ENCODE assay signal across 23 cellular contexts in the genomic region with DNA sequence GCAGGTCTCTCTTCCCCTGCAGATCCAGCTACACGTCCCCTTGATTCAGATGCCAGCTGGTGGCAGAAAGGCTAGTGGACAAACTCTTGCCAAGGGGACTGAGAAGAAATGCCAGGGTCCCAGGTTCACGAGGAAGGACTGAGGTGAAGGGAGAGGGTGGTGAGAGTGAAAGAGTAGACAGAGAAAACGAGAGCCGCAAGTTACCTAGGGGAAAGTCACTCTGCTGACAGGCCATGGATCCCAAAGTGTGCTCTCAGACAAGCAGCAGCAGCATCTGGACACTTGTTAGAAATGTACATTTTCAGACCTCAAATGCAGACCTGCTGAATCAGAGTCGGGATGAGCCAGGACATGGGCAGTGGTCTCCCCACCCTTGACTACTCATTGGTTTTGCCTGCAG.
"Had no signal": no experiment of that assay in that cellular context is flagged by ENCODE, and none has a peak within 500 bp of the region (broad histone marks: within the 10 kb centered on the region; RNA-seq: fewer than 3 reads in every experiment).

No MANE protein-coding gene starts in this region.

- H3K79me2 ChIP-seq: hepatocyte, parathyroid adenoma had no signal

- H3K27ac ChIP-seq: hepatocyte, left ventricle myocardium inferior, parathyroid adenoma, psoas muscle, skin epidermis, transverse colon, upper lobe of left lung, vagina had no signal

- H3K27me3 ChIP-seq: hepatocyte, transverse colon, upper lobe of left lung, vagina had no signal

- H3K9me3 ChIP-seq: left ventricle myocardium inferior, mucosa of descending colon, psoas muscle, transverse colon, upper lobe of left lung, vagina had no signal

- H3K4me1 ChIP-seq: psoas muscle, transverse colon, upper lobe of left lung, vagina had no signal

- H3K36me3 ChIP-seq: left ventricle myocardium inferior, transverse colon, upper lobe of left lung, vagina had no signal

- H3K27me3 Mint-ChIP-seq: memory B cell; stimulated activated naive CD8-positive, alpha-beta T cell treated with anti-CD3 and anti-CD28 coated beads, Interleukin-15, Interleukin-2, amounts not matched to agents 100 ng/mL and 50 ng/mL, for 24 hours had no signal

- H3K27ac Mint-ChIP-seq: memory B cell; naive thymus-derived CD4-positive, alpha-beta T cell; natural killer cell treated with Interleukin-12 subunit alpha and Interleukin-12 subunit beta and Interleukin-15 and Interleukin-18, amount 100 ng/mL, for 72 hours; stimulated activated effector memory CD8-positive, alpha-beta T cell treated with anti-CD3 and anti-CD28 coated beads, Interleukin-12 subunit alpha, Interleukin-12 subunit beta, amount 100 ng/mL, for 72 hours; stimulated activated naive CD8-positive, alpha-beta T cell treated with anti-CD3 and anti-CD28 coated beads, Interleukin-15, Interleukin-2, amounts not matched to agents 100 ng/mL and 50 ng/mL, for 24 hours had no signal

- DNase-seq: islet precursor cell; left ventricle myocardium inferior; midbrain; mucosa of descending colon; naive thymus-derived CD4-positive, alpha-beta T cell; nucleus accumbens; psoas muscle; stimulated activated CD4-positive, alpha-beta T cell treated with anti-CD3 and anti-CD28 coated beads, Interleukin-12 subunit alpha, Interleukin-12 subunit beta, amount 100 ng/mL, for 4 hours; stimulated activated CD4-positive, alpha-beta T cell treated with anti-CD3 and anti-CD28 coated beads, Interleukin-15, amount 100 ng/mL, for 24 hours; stimulated activated CD4-positive, alpha-beta T cell treated with anti-CD3 and anti-CD28 coated beads, Interleukin-2, amount 100 ng/mL, for 24 hours; stimulated activated CD4-positive, alpha-beta T cell treated with anti-CD3 and anti-CD28 coated beads, Interleukin-4, amount 100 ng/mL, for 1 hour; stimulated activated naive CD4-positive, alpha-beta T cell; transverse colon; upper lobe of left lung had no signal

- H3K4me2 ChIP-seq: hepatocyte had no signal

- H3K36me3 Mint-ChIP-seq: memory B cell; naive thymus-derived CD4-positive, alpha-beta T cell; natural killer cell treated with Interleukin-12 subunit alpha and Interleukin-12 subunit beta and Interleukin-15 and Interleukin-18, amount 100 ng/mL, for 72 hours; stimulated activated effector memory CD8-positive, alpha-beta T cell treated with anti-CD3 and anti-CD28 coated beads, Interleukin-12 subunit alpha, Interleukin-12 subunit beta, amount 100 ng/mL, for 72 hours had no signal

- H2AFZ ChIP-seq: hepatocyte, parathyroid adenoma had no signal

- H3K4me1 Mint-ChIP-seq: memory B cell; naive thymus-derived CD4-positive, alpha-beta T cell; stimulated activated effector memory CD8-positive, alpha-beta T cell treated with anti-CD3 and anti-CD28 coated beads, Interleukin-12 subunit alpha, Interleukin-12 subunit beta, amount 100 ng/mL, for 72 hours had no signal

- H3K4me3 ChIP-seq: hepatocyte, left ventricle myocardium inferior, lung, mucosa of descending colon, psoas muscle, skin epidermis, transverse colon, upper lobe of left lung, vagina had no signal

- H3K4me3 Mint-ChIP-seq: memory B cell; naive thymus-derived CD4-positive, alpha-beta T cell; natural killer cell treated with Interleukin-12 subunit alpha and Interleukin-12 subunit beta and Interleukin-15 and Interleukin-18, amount 100 ng/mL, for 72 hours; stimulated activated effector memory CD8-positive, alpha-beta T cell treated with anti-CD3 and anti-CD28 coated beads, Interleukin-12 subunit alpha, Interleukin-12 subunit beta, amount 100 ng/mL, for 72 hours; stimulated activated naive CD8-positive, alpha-beta T cell treated with anti-CD3 and anti-CD28 coated beads, Interleukin-15, Interleukin-2, amounts not matched to agents 100 ng/mL and 50 ng/mL, for 24 hours had no signal

- H3K9ac ChIP-seq: parathyroid adenoma had no signal

- H3K9me3 Mint-ChIP-seq: memory B cell; natural killer cell treated with Interleukin-12 subunit alpha and Interleukin-12 subunit beta and Interleukin-15 and Interleukin-18, amount 100 ng/mL, for 72 hours; stimulated activated effector memory CD8-positive, alpha-beta T cell treated with anti-CD3 and anti-CD28 coated beads, Interleukin-12 subunit alpha, Interleukin-12 subunit beta, amount 100 ng/mL, for 72 hours had no signal
